In genomic region chr4:77927991-77928925, GRCh38 we compare ENCODE assay signal across 14 cellular contexts.
DNase-seq lines count a peak whose midpoint lies in the region; ATAC-seq, FAIRE-seq and TF ChIP-seq lines count a peak whose summit lies in the region.
"Had no signal": no experiment of that assay in that cellular context is flagged by ENCODE, and none has a peak within 500 bp of the region (broad histone marks: within the 10 kb centered on the region; RNA-seq: fewer than 3 reads in every experiment).

No MANE protein-coding gene starts in this region.

- no peaks in the 10 kb centered on the region for H4K20me1 ChIP-seq in keratinocyte (ENCODE audit: control insufficient read depth, extremely low read depth, insufficient read depth, low read length)

- H3K4me3 ChIP-seq in astrocyte of the cerebellum (ENCODE audit: low read depth, low read length): no peak overlapping the region
- no peak overlapping the region for H3K4me3 ChIP-seq in keratinocyte (ENCODE audit: control insufficient read depth in 2 of 3, extremely low read depth in 1 of 3, insufficient read depth in 2 of 3, low read depth in 1 of 3, low read length in 3 of 3)
- H3K4me3 ChIP-seq: gastrocnemius medialis, SK-N-MC, smooth muscle cell had no signal

- H3K4me1 Mint-ChIP-seq in stimulated activated naive CD8-positive, alpha-beta T cell treated with anti-CD3 and anti-CD28 coated beads, Interleukin-15, amount 100 ng/mL, for 72 hours: no peaks in the 10 kb centered on the region

- peak overlapping the region; percentile 41 for H3K27ac ChIP-seq in keratinocyte (ENCODE audit: control insufficient read depth, insufficient read depth, low read length)
- H3K27ac ChIP-seq: SK-N-MC had no signal

- H3K9me3 ChIP-seq in keratinocyte (ENCODE audit: control insufficient read depth, low read depth, low read length): no peaks in the 10 kb centered on the region
- H3K9me3 ChIP-seq: gastrocnemius medialis had no signal

- no peaks in the 10 kb centered on the region for H3K27me3 ChIP-seq in keratinocyte (ENCODE audit: control insufficient read depth, extremely low read depth, insufficient read depth, low read length)
- H3K27me3 ChIP-seq: gastrocnemius medialis had no signal

- dilution Hi-C loops in keratinocyte (cut with MboI; ENCODE audit: extremely low pct_ligation_motif_present, low sequenced_read_pairs): no loop called here

- DNase-seq in DMS 273 treated with DMSO at 0.1 percent for 48 hours (lab: John Stamatoyannopoulos, UW): peak; percentile 3
- DNase-seq in LoVo (ENCODE audit: low spot score): peak; percentile 61
- DNase-seq in astrocyte of the cerebellum (ENCODE audit: low read depth): peak; percentile 39
- DNase-seq in keratinocyte (ENCODE audit: low read depth, low spot score): no peak
- DNase-seq in NCI-H1092 (lab: John Stamatoyannopoulos, UW): no peak
- no peak for DNase-seq in stimulated activated naive CD8-positive, alpha-beta T cell treated with anti-CD3 and anti-CD28 coated beads, Interleukin-15, amount 100 ng/mL, for 72 hours
- no peak for DNase-seq in G401 (ENCODE audit: low spot score)
- DNase-seq in SHP77 treated with DMSO at 0.1 percent for 48 hours (lab: John Stamatoyannopoulos, UW): no peak
- DNase-seq: activated CD8-positive, alpha-beta memory T cell treated with anti-CD3 and anti-CD28 coated beads for 24 hours; CD4-positive, alpha-beta memory T cell; gastrocnemius medialis; MM.1S had no signal

- H3K9me1 ChIP-seq in keratinocyte (ENCODE audit: control insufficient read depth, extremely low read depth, insufficient read depth, low read length): no peaks in the 10 kb centered on the region

- TF ChIP-seq CTCF in astrocyte of the cerebellum (IDR thresholded peaks at IDR 0.05; ENCODE audit: low read depth, low read length, missing control alignments) (no peak), keratinocyte (optimal IDR thresholded peaks at IDR 0.05 in 1 of 3, IDR thresholded peaks at IDR 0.05 in 1 of 3, conservative IDR thresholded peaks at IDR 0.05 in 1 of 3; ENCODE audit: extremely low read depth in 1 of 3, insufficient read depth in 2 of 3, low read length in 3 of 3) (no peak)

- ATAC-seq in stimulated activated naive CD8-positive, alpha-beta T cell treated with anti-CD3 and anti-CD28 coated beads, Interleukin-15, amount 100 ng/mL, for 72 hours: no peak
- ATAC-seq: gastrocnemius medialis had no signal

- peak overlapping the region; percentile 73 for H3K4me2 ChIP-seq in keratinocyte (ENCODE audit: control insufficient read depth, extremely low read depth, insufficient read depth, low read depth, low read length)
- H3K4me2 ChIP-seq: smooth muscle cell had no signal

- peaks cover 0 to 10% of the 10 kb centered on the region in 2 donors for H3K9me3 Mint-ChIP-seq in stimulated activated naive CD8-positive, alpha-beta T cell treated with anti-CD3 and anti-CD28 coated beads, Interleukin-15, amount 100 ng/mL, for 72 hours

- H3K79me2 ChIP-seq in keratinocyte (ENCODE audit: control insufficient read depth, insufficient read depth, low read length): no peaks in the 10 kb centered on the region

- no peak overlapping the region for H3K27ac Mint-ChIP-seq in stimulated activated naive CD8-positive, alpha-beta T cell treated with anti-CD3 and anti-CD28 coated beads, Interleukin-15, amount 100 ng/mL, for 72 hours
- H3K27ac Mint-ChIP-seq: CD4-positive, alpha-beta memory T cell had no signal

- peaks cover 2 to 7% of the 10 kb centered on the region in 2 experiments for H3K36me3 ChIP-seq in keratinocyte (ENCODE audit: control insufficient read depth in 2 of 2, extremely low read depth in 1 of 2, insufficient read depth in 2 of 2, low read length in 2 of 2)
- H3K36me3 ChIP-seq: gastrocnemius medialis had no signal

- in situ Hi-C loops in astrocyte of the cerebellum (cut with HindIII; ENCODE audit: low sequenced_read_pairs): no loop called here
- in situ Hi-C loops in G401 (cut with HindIII; ENCODE audit: low sequenced_read_pairs): no loop called here

- H2AFZ ChIP-seq in keratinocyte (ENCODE audit: control insufficient read depth, low read length): no peak overlapping the region

- H3K4me1 ChIP-seq in keratinocyte (ENCODE audit: control insufficient read depth, extremely low read depth, insufficient read depth, low read length): peaks cover 18% of the 10 kb centered on the region

- no peak overlapping the region for H3K4me3 Mint-ChIP-seq in stimulated activated naive CD8-positive, alpha-beta T cell treated with anti-CD3 and anti-CD28 coated beads, Interleukin-15, amount 100 ng/mL, for 72 hours
- H3K4me3 Mint-ChIP-seq: CD4-positive, alpha-beta memory T cell had no signal

- H3K27me3 Mint-ChIP-seq in stimulated activated naive CD8-positive, alpha-beta T cell treated with anti-CD3 and anti-CD28 coated beads, Interleukin-15, amount 100 ng/mL, for 72 hours: no peaks in the 10 kb centered on the region
- H3K27me3 Mint-ChIP-seq: CD4-positive, alpha-beta memory T cell had no signal

- no peak overlapping the region for H3K9ac ChIP-seq in keratinocyte (ENCODE audit: control insufficient read depth, extremely low read depth, insufficient read depth, low read length)

- FAIRE-seq in keratinocyte (lab: Jason Lieb, UNC): peak; percentile 84

Comparison
In these comparisons a context has a peak if more than half of its experiments do, and no peak if none do; other contexts are left out.
1. DNase-seq: peak in DMS 273 treated with DMSO at 0.1 percent for 48 hours (single experiment), LoVo (single experiment) and astrocyte of the cerebellum (single experiment); none in keratinocyte (single experiment), NCI-H1092 (single experiment), stimulated activated naive CD8-positive, alpha-beta T cell treated with anti-CD3 and anti-CD28 coated beads, Interleukin-15, amount 100 ng/mL, for 72 hours (0 of 2), G401 (single experiment) and SHP77 treated with DMSO at 0.1 percent for 48 hours (single experiment).